In the genomic region with DNA sequence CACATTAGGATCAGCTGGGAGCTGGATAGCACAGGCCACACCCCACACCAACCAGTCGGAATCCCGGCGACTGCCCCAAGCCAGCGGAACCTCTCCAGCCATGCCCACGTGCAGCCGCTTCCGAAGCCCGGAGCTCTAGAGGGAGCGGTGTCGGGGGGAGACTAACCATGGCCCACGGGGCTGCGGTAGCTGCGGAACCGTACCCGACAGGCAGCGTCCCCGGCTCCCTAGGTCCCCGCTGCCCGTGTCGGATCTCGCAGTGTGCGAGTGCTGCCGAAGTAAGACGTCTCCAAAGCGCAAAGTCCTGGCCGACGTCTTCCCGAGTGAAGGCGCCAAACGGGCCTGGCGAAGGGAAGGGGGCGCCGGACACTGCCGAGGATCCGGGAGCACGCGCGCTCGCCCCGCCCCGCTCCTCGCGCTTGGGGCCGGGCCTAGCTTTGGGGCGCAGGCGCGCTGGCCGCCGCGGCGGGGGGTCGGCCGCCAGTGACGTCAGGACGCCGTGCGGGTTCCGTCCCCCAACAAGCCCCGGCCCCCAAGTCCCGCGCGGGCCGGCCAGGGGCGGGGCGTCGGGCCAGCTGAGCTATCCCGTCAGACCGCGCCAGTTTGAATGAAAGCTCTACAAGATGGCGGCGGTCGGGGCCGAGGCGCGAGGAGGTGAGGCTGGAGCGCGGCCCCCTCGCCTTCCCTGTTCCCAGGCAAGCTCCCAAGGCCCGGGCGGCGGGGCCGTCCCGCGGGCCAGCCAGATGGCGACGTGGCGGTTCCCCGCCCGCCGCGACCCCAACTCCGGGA, we compare ENCODE assay signal across 7 cellular contexts.
DNase-seq lines count a peak whose midpoint lies in the region; ATAC-seq lines count a peak whose summit lies in the region.

A gene with protein sequence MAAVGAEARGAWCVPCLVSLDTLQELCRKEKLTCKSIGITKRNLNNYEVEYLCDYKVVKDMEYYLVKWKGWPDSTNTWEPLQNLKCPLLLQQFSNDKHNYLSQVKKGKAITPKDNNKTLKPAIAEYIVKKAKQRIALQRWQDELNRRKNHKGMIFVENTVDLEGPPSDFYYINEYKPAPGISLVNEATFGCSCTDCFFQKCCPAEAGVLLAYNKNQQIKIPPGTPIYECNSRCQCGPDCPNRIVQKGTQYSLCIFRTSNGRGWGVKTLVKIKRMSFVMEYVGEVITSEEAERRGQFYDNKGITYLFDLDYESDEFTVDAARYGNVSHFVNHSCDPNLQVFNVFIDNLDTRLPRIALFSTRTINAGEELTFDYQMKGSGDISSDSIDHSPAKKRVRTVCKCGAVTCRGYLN (plus strand): TSS at position 601 of the 789 bp plus-strand sequence. CDS start 23 bp downstream, at position 624.

- DNase-seq in NCI-H2081 treated with DMSO at 0.1 percent for 48 hours (lab: John Stamatoyannopoulos, UW): peak; percentile 30
- DNase-seq in T1000 (lab: John Stamatoyannopoulos, UW): peak; percentile 100
- peak; percentile 99 for DNase-seq in astrocyte of the hippocampus (ENCODE audit: low read depth, low spot score)
- peak; percentile 92 for DNase-seq in hippocampal formation (lab: John Stamatoyannopoulos, UW)
- DNase-seq in retina: peak; percentile 97

- ATAC-seq in GM18519 (IDR thresholded peaks at IDR 0.05; ENCODE audit: low FRiP score, unreplicated experiment) (peak; percentile 75), HG03045 (IDR thresholded peaks at IDR 0.05; ENCODE audit: unreplicated experiment) (peak; percentile 91)

Comparison
In these comparisons a context has a peak if more than half of its experiments do, and no peak if none do; other contexts are left out.
1. Peak in every context shown above with its lines: DNase-seq and ATAC-seq.
2. DNase-seq: peak in every context shown above with its lines; median percentile 100 in T1000; 99 in astrocyte of the hippocampus; 97 in retina; 92 in hippocampal formation; 30 in NCI-H2081 treated with DMSO at 0.1 percent for 48 hours.